8 cellular contexts compared by ENCODE assay signal in the genomic region with DNA sequence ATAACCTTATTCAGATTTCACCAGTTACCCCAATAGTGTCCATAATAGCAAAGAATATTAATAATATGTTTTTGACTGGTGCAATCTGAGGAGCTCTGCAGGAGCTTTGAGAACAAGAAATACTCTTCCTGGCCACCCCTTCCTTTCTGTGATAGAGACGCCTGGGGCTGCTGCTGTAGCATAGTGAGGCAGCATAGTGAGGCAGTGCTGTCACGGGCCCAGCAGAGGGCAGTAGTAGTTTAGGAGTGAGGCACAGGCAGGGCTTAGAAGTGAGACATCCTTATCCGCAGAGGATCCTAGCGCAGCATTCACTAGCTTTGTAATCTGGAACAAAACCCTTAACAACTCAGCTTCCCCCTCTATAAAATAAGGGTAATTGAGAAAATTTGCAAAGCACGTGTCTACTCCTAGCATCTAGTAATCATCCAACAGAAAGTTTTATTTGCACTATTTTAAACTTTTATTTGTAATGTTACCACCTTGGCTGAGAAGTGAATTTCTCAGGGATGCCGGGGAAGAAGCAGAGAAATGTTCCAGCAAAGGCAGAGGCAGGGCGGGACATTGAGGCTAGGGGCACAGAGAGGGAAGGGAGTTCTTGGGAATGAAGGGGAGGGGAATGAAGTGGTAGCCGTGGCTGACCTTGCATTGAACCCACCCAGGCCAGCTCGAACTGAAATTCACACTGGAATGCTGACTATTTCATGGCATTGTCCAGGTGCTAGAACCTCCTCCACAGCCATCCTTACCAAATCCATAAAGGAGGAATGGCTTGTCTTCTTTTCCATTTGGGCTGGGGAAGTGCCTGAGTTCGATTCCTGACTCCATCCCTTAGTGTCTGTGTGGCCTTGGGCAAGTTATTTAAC.
DNase-seq lines count a peak whose midpoint lies in the region; ATAC-seq and TF ChIP-seq lines count a peak whose summit lies in the region.

No MANE protein-coding gene starts in this region.

- H3K4me1 Mint-ChIP-seq in GM23338, result peaks cover 4% of the 10 kb centered on the region
- no peaks in the 10 kb centered on the region for H3K4me1 Mint-ChIP-seq in activated T-helper 2 cell treated with anti-CD3 and anti-CD28 coated beads, Interferon-gamma antibody, Interleukin-2, Interleukin-4, amounts not matched to agents 10 μg/mL and 5 μg/mL and 100 μg/mL, durations not matched to agents 14 hours and 24 hours and 36 hours (ENCODE audit: low read depth)

- H3K27me3 ChIP-seq in GM23338 (ENCODE audit: insufficient read depth), result no peaks in the 10 kb centered on the region
- no peaks in the 10 kb centered on the region for H3K27me3 ChIP-seq in RWPE2 (ENCODE audit: insufficient read depth, poor library complexity, severe bottlenecking)
- no peaks in the 10 kb centered on the region for H3K27me3 ChIP-seq in foreskin keratinocyte
- no peaks in the 10 kb centered on the region for H3K27me3 ChIP-seq in osteoblast (ENCODE audit: insufficient read depth, low read length)
- no peaks in the 10 kb centered on the region for H3K27me3 ChIP-seq in thyroid gland

- H2AFZ ChIP-seq in GM23338 (no peak overlapping the region), osteoblast (ENCODE audit: low read length) (no peak overlapping the region)

- no peaks in the 10 kb centered on the region for H3K79me2 ChIP-seq in GM23338 (replicated peaks; ENCODE audit: insufficient read depth)
- no peaks in the 10 kb centered on the region for H3K79me2 ChIP-seq in osteoblast (ENCODE audit: insufficient read depth, low read length)

- H3K4me2 ChIP-seq in GM23338, result no peak overlapping the region
- no peak overlapping the region for H3K4me2 ChIP-seq in osteoblast (ENCODE audit: insufficient read depth, low read length)

- peaks cover 10% of the 10 kb centered on the region for H3K27me3 Mint-ChIP-seq in GM23338 (ENCODE audit: insufficient read depth, low read depth, poor library complexity)
- H3K27me3 Mint-ChIP-seq in activated T-helper 2 cell treated with anti-CD3 and anti-CD28 coated beads, Interferon-gamma antibody, Interleukin-2, Interleukin-4, amounts not matched to agents 10 μg/mL and 5 μg/mL and 100 μg/mL, durations not matched to agents 14 hours and 24 hours and 36 hours (ENCODE audit: low read depth), result no peaks in the 10 kb centered on the region

- no peaks in the 10 kb centered on the region; the same call in 1 of the 2 replicates for H4K20me1 ChIP-seq in GM23338 (replicated peaks; ENCODE audit: insufficient read depth)
- peaks cover 3% of the 10 kb centered on the region for H4K20me1 ChIP-seq in osteoblast (ENCODE audit: insufficient read depth, low read length)

- no peaks in the 10 kb centered on the region for H3K9me2 ChIP-seq in GM23338 (ENCODE audit: insufficient read depth)

- H3K36me3 Mint-ChIP-seq in GM23338 (ENCODE audit: low read depth), result peaks cover 3% of the 10 kb centered on the region; the same call in 1 of the 3 replicates
- no peaks in the 10 kb centered on the region for H3K36me3 Mint-ChIP-seq in activated T-helper 2 cell treated with anti-CD3 and anti-CD28 coated beads, Interferon-gamma antibody, Interleukin-2, Interleukin-4, amounts not matched to agents 10 μg/mL and 5 μg/mL and 100 μg/mL, durations not matched to agents 14 hours and 24 hours and 36 hours (ENCODE audit: low read depth)

- H3K4me3 Mint-ChIP-seq in GM23338, result no peak overlapping the region
- H3K4me3 Mint-ChIP-seq in activated T-helper 2 cell treated with anti-CD3 and anti-CD28 coated beads, Interferon-gamma antibody, Interleukin-2, Interleukin-4, amounts not matched to agents 10 μg/mL and 5 μg/mL and 100 μg/mL, durations not matched to agents 14 hours and 24 hours and 36 hours (ENCODE audit: low read depth), result no peak overlapping the region

- no peaks in the 10 kb centered on the region for H3K36me3 ChIP-seq in GM23338 (ENCODE audit: insufficient read depth)
- no peaks in the 10 kb centered on the region for H3K36me3 ChIP-seq in RWPE2 (ENCODE audit: low read depth)
- no peaks in the 10 kb centered on the region for H3K36me3 ChIP-seq in osteoblast (ENCODE audit: insufficient read depth, low read length)
- H3K36me3 ChIP-seq in thyroid gland, result no peaks in the 10 kb centered on the region

- WGBS in thyroid gland, 2 donors, result 35 to 40% methylated on average over 10 of the region's 10 CpGs

- H3K9me3 ChIP-seq in RWPE2 (ENCODE audit: severe bottlenecking) (no peaks in the 10 kb centered on the region), osteoblast (ENCODE audit: low read depth, low read length) (no peaks in the 10 kb centered on the region), thyroid gland (no peaks in the 10 kb centered on the region)

- H3K9me3 Mint-ChIP-seq in GM23338, result no peaks in the 10 kb centered on the region
- H3K9me3 Mint-ChIP-seq in activated T-helper 2 cell treated with anti-CD3 and anti-CD28 coated beads, Interferon-gamma antibody, Interleukin-2, Interleukin-4, amounts not matched to agents 10 μg/mL and 5 μg/mL and 100 μg/mL, durations not matched to agents 14 hours and 24 hours and 36 hours, result no peaks in the 10 kb centered on the region

- H3F3A ChIP-seq in GM23338 (replicated peaks; ENCODE audit: low read depth), result no peaks in the 10 kb centered on the region

- TF ChIP-seq POLR2A in thyroid gland (IDR thresholded peaks at IDR 0.05), result no peak

- H3K4me1 ChIP-seq in GM23338 (ENCODE audit: insufficient read depth) (no peaks in the 10 kb centered on the region), RWPE2 (ENCODE audit: insufficient read depth, poor library complexity, severe bottlenecking) (no peaks in the 10 kb centered on the region), foreskin keratinocyte (no peaks in the 10 kb centered on the region), osteoblast (ENCODE audit: insufficient read depth, low read length) (no peaks in the 10 kb centered on the region), thyroid gland (no peaks in the 10 kb centered on the region)

- TF ChIP-seq CTCF in GM23338 (conservative IDR thresholded peaks at IDR 0.05; ENCODE audit: low read depth in 2 of 2), result peak; percentile 98
- TF ChIP-seq CTCF in LNCaP clone FGC (IDR thresholded peaks at IDR 0.05; ENCODE audit: control insufficient read depth, extremely low read depth, insufficient read depth), result peak; percentile 99
- peak; percentile 98 for TF ChIP-seq CTCF in RWPE2 (IDR thresholded peaks at IDR 0.05; ENCODE audit: poor library complexity, severe bottlenecking)
- peak; percentile 96 for TF ChIP-seq CTCF in foreskin keratinocyte (conservative IDR thresholded peaks at IDR 0.05)
- TF ChIP-seq CTCF in osteoblast (IDR thresholded peaks at IDR 0.05; ENCODE audit: extremely low read depth, low read depth, low read length), result peak; percentile 98
- TF ChIP-seq CTCF in thyroid gland (IDR thresholded peaks at IDR 0.05), result peak in 5 of 6 experiments; percentile 27 to 80 (median 54)

- no peak overlapping the region for H3K4me3 ChIP-seq in GM23338
- no peak overlapping the region for H3K4me3 ChIP-seq in LNCaP clone FGC (ENCODE audit: low read depth, low read length)
- H3K4me3 ChIP-seq in RWPE2 (ENCODE audit: severe bottlenecking), result no peak overlapping the region
- no peak overlapping the region for H3K4me3 ChIP-seq in osteoblast (ENCODE audit: insufficient read depth, low read length)
- H3K4me3 ChIP-seq in thyroid gland (replicated peaks in 1 of 3), result no peak overlapping the region

- ATAC-seq in GM23338 (peak; percentile 100), RWPE2 (ENCODE audit: low read depth) (peak; percentile 99), foreskin keratinocyte (peak; percentile 99)

- DNase-seq in ELF-1 (ENCODE audit: low read depth, low spot score), result peak; percentile 91
- DNase-seq in GM23338 (ENCODE audit: low spot score), result peak; percentile 92
- DNase-seq in LNCaP clone FGC (ENCODE audit: low read depth), result peak; percentile 21
- no peak for DNase-seq in RWPE2 (ENCODE audit: low spot score)
- peak; percentile 53 for DNase-seq in activated T-helper 2 cell treated with anti-CD3 and anti-CD28 coated beads, Interferon-gamma antibody, Interleukin-2, Interleukin-4, amounts not matched to agents 10 μg/mL and 5 μg/mL and 100 μg/mL, durations not matched to agents 14 hours and 24 hours and 36 hours (ENCODE audit: low spot score)
- DNase-seq in foreskin keratinocyte, result peak in 1 of 2 donors; percentile 52
- peak; percentile 88 for DNase-seq in osteoblast (ENCODE audit: insufficient read length, low spot score, missing footprints)
- DNase-seq in thyroid gland, result peak; percentile 52 to 63

- H3K27ac Mint-ChIP-seq in GM23338, result no peak overlapping the region
- H3K27ac Mint-ChIP-seq in activated T-helper 2 cell treated with anti-CD3 and anti-CD28 coated beads, Interferon-gamma antibody, Interleukin-2, Interleukin-4, amounts not matched to agents 10 μg/mL and 5 μg/mL and 100 μg/mL, durations not matched to agents 14 hours and 24 hours and 36 hours, result no peak overlapping the region

- intact Hi-C loops in activated T-helper 2 cell treated with anti-CD3 and anti-CD28 coated beads, Interferon-gamma antibody, Interleukin-2, Interleukin-4, amounts not matched to agents 10 μg/mL and 5 μg/mL and 100 μg/mL, durations not matched to agents 14 hours and 24 hours and 36 hours (cut with micrococcal nuclease), result loop anchor here (1.0 kb wide), 1 partner anchor 243 kb away; no protein-coding TSS in a partner anchor
- intact Hi-C loops in thyroid gland (cut with DNase I), result no loop called here

- H3K27ac ChIP-seq in GM23338 (ENCODE audit: low read depth), result no peak overlapping the region
- H3K27ac ChIP-seq in RWPE2 (ENCODE audit: poor library complexity, severe bottlenecking), result no peak overlapping the region
- no peak overlapping the region for H3K27ac ChIP-seq in foreskin keratinocyte
- H3K27ac ChIP-seq in osteoblast (ENCODE audit: low read depth, low read length), result no peak overlapping the region
- H3K27ac ChIP-seq in thyroid gland, result no peak overlapping the region

TF ChIP-seq in GM23338, 12 proteins besides CTCF, POLR2A, EP300 and RAD21 (continues in another document):
- TF ChIP-seq, protein P1, sequence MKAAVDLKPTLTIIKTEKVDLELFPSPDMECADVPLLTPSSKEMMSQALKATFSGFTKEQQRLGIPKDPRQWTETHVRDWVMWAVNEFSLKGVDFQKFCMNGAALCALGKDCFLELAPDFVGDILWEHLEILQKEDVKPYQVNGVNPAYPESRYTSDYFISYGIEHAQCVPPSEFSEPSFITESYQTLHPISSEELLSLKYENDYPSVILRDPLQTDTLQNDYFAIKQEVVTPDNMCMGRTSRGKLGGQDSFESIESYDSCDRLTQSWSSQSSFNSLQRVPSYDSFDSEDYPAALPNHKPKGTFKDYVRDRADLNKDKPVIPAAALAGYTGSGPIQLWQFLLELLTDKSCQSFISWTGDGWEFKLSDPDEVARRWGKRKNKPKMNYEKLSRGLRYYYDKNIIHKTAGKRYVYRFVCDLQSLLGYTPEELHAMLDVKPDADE (IDR thresholded peaks at IDR 0.05), result no peak
